In the genomic region with DNA sequence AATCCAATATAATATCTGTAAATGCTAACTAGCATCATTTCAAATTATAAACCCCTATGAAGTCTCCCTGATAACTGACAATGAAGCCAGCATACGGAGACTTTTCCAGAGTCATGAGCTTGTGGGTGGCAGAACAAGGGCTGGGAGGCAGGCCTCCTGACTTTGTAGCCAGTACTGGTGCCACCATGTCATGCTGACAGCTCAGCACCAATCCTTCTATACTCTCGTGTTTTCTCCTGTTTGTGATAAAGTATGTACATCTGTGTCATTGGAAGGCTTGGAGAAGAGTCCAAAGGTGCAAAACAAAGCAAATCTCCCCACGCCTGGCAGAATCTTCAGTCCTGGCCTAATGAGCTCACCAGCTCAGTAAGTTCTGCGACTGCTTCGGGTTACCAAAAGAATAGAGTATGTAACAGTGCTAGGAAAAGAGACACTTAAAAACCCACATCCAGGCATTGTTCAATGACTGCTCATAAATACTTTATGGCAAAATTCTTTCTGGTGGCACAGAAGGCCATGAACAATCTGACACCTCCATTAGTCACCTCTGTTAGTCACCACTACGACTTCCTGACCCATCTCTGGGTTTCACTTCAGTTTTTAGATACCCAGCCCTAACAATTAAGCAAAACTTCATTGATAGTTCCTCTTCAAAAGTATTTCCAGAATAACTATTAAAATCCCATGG, we compare ENCODE assay signal across 8 cellular contexts. TPM values are rescaled to one million over a fixed set of nuclear protein-coding genes. Genes with fewer than 3 reads are reported as not detected.
DNase-seq lines count a peak whose midpoint lies in the region; ATAC-seq lines count a peak whose summit lies in the region.

No MANE protein-coding gene starts in this region.

- peak; percentile 97 for ATAC-seq in HG02763 (IDR thresholded peaks at IDR 0.05; ENCODE audit: unreplicated experiment)
- ATAC-seq in effector memory CD8-positive, alpha-beta T cell (replicated peaks): peak; percentile 76

- no peaks in the 10 kb centered on the region for H3K27me3 Mint-ChIP-seq in activated CD4-positive, alpha-beta T cell treated with anti-CD3 and anti-CD28 coated beads, Interleukin-2, amount 10 ng/mL, durations not matched to agents 24 days and 14 days
- peaks cover 4 to 9% of the 10 kb centered on the region in 2 donors for H3K27me3 Mint-ChIP-seq in effector memory CD8-positive, alpha-beta T cell

- peak overlapping the region; percentile 70 for H3K4me3 Mint-ChIP-seq in activated CD4-positive, alpha-beta T cell treated with anti-CD3 and anti-CD28 coated beads, Interleukin-2, amount 10 ng/mL, durations not matched to agents 24 days and 14 days
- no peak overlapping the region for H3K4me3 Mint-ChIP-seq in effector memory CD8-positive, alpha-beta T cell

- peak; percentile 61 for DNase-seq in activated CD4-positive, alpha-beta T cell treated with anti-CD3 and anti-CD28 coated beads, Interleukin-2, amount 10 ng/mL, durations not matched to agents 24 days and 14 days
- DNase-seq in activated CD4-positive, alpha-beta T cell treated with anti-CD3 and anti-CD28 coated beads, Interleukin-2, amount 50 U/mL, for 1 hour: no peak
- DNase-seq in NCI-H460 (ENCODE audit: extremely low read depth, low read depth): peak; percentile 29
- no peak for DNase-seq in effector memory CD8-positive, alpha-beta T cell
- DNase-seq in central memory CD4-positive, alpha-beta T cell: no peak
- no peak for DNase-seq in NCI-H146 (lab: John Stamatoyannopoulos, UW)
- DNase-seq in NCI-H1092 (lab: John Stamatoyannopoulos, UW): no peak

- peaks cover 9% of the 10 kb centered on the region for H3K9me3 Mint-ChIP-seq in activated CD4-positive, alpha-beta T cell treated with anti-CD3 and anti-CD28 coated beads, Interleukin-2, amount 10 ng/mL, durations not matched to agents 24 days and 14 days
- H3K9me3 Mint-ChIP-seq in effector memory CD8-positive, alpha-beta T cell: no peaks in the 10 kb centered on the region

- peaks cover 5% of the 10 kb centered on the region for H3K36me3 Mint-ChIP-seq in activated CD4-positive, alpha-beta T cell treated with anti-CD3 and anti-CD28 coated beads, Interleukin-2, amount 10 ng/mL, durations not matched to agents 24 days and 14 days (ENCODE audit: low read depth)
- no peaks in the 10 kb centered on the region for H3K36me3 Mint-ChIP-seq in effector memory CD8-positive, alpha-beta T cell (ENCODE audit: insufficient read depth)

- intact Hi-C loops in activated CD4-positive, alpha-beta T cell treated with anti-CD3 and anti-CD28 coated beads, Interleukin-2, amount 10 ng/mL, durations not matched to agents 24 days and 14 days (cut with micrococcal nuclease): loop anchor here (1.0 to 2.0 kb wide), 2 partner anchors 66 to 247 kb away; partner anchors contain the start of gene CFAP69

- H3K27ac Mint-ChIP-seq in activated CD4-positive, alpha-beta T cell treated with anti-CD3 and anti-CD28 coated beads, Interleukin-2, amount 10 ng/mL, durations not matched to agents 24 days and 14 days: peak overlapping the region; percentile 94
- peak overlapping the region in 1 of 2 donors; percentile 41 for H3K27ac Mint-ChIP-seq in effector memory CD8-positive, alpha-beta T cell

- peaks cover 18% of the 10 kb centered on the region for H3K4me1 Mint-ChIP-seq in activated CD4-positive, alpha-beta T cell treated with anti-CD3 and anti-CD28 coated beads, Interleukin-2, amount 10 ng/mL, durations not matched to agents 24 days and 14 days
- H3K4me1 Mint-ChIP-seq in effector memory CD8-positive, alpha-beta T cell (ENCODE audit: low read depth in 2 of 2): peaks cover 0 to 7% of the 10 kb centered on the region in 2 donors

RNA-seq across cellular contexts. Expression of gene STEAP1, which starts 24.5 kb away (rescaled TPM):
- total RNA-seq in activated CD4-positive, alpha-beta T cell treated with anti-CD3 and anti-CD28 coated beads, Interleukin-2, amount 10 ng/mL, durations not matched to agents 24 days and 14 days: 1.1 and 1.4 TPM in 2 replicates
- total RNA-seq in NCI-H460 (2014; rRNA removed; shearing (Covaris generic)): 3.6 and 3.8 TPM in 2 replicates
- polyA plus RNA-seq in NCI-H460 (2014; cell fraction: nucleus; rRNA removed): 4.3 and 8.8 TPM in 2 replicates

RNA-seq across cellular contexts. Expression of gene STEAP2, which starts 32.8 kb away (rescaled TPM):
- total RNA-seq in activated CD4-positive, alpha-beta T cell treated with anti-CD3 and anti-CD28 coated beads, Interleukin-2, amount 10 ng/mL, durations not matched to agents 24 days and 14 days: 0.02 TPM in 1 of 2 replicates, not detected in the other
- total RNA-seq in NCI-H460 (2014; rRNA removed; shearing (Covaris generic)): 2.1 and 2.2 TPM in 2 replicates
- polyA plus RNA-seq in NCI-H460 (2014; cell fraction: nucleus; rRNA removed): 0.72 and 2.3 TPM in 2 replicates

Comparison
In these comparisons a context has a peak if more than half of its experiments do, and no peak if none do; other contexts are left out.
1. DNase-seq: peak in activated CD4-positive, alpha-beta T cell treated with anti-CD3 and anti-CD28 coated beads, Interleukin-2, amount 10 ng/mL, durations not matched to agents 24 days and 14 days (single experiment) and NCI-H460 (single experiment); none in activated CD4-positive, alpha-beta T cell treated with anti-CD3 and anti-CD28 coated beads, Interleukin-2, amount 50 U/mL, for 1 hour (single experiment), effector memory CD8-positive, alpha-beta T cell (0 of 3), central memory CD4-positive, alpha-beta T cell (single experiment), NCI-H146 (single experiment) and NCI-H1092 (single experiment).